Comparison of ENCODE assay signal across 1 cellular context in genomic region chr14:89444044-89444443, GRCh38.
TF ChIP-seq lines count a peak whose summit lies in the region.

No MANE protein-coding gene starts in this region.

TF ChIP-seq in GM23338, 12 proteins besides CTCF, POLR2A, EP300 and RAD21 (continued from another document):
- TF ChIP-seq ZNF462 (CRISPR knock-in tag; IDR thresholded peaks at IDR 0.05) (no peak), EZH2 (IDR thresholded peaks at IDR 0.05; ENCODE audit: low read depth, unreplicated experiment) (no peak), POLR2AphosphoS5 (IDR thresholded peaks at IDR 0.05; ENCODE audit: low read depth) (no peak), ETS1 (IDR thresholded peaks at IDR 0.05) (no peak), ZNF114 (CRISPR knock-in tag; IDR thresholded peaks at IDR 0.05) (no peak), JUNB (IDR thresholded peaks at IDR 0.05; ENCODE audit: unreplicated experiment) (no peak), STAT1 (IDR thresholded peaks at IDR 0.05; ENCODE audit: unreplicated experiment) (no peak), EZH2phosphoT487 (IDR thresholded peaks at IDR 0.05; ENCODE audit: unreplicated experiment) (no peak)
TF ChIP-seq in GM23338: peak in this region for 0.
